9 cellular contexts compared by ENCODE assay signal in genomic region chr16:30032083-30032819, GRCh38. TPM values are rescaled to one million over a fixed set of nuclear protein-coding genes. Genes with fewer than 3 reads are reported as not detected.
A peak's percentile ranks its signal among the peaks of the same experiment; 100 is the strongest.
DNase-seq lines count a peak whose midpoint lies in the region; ATAC-seq and TF ChIP-seq lines count a peak whose summit lies in the region.
"Had no signal": no experiment of that assay in that cellular context is flagged by ENCODE, and none has a peak within 500 bp of the region (broad histone marks: within the 10 kb centered on the region; RNA-seq: fewer than 3 reads in every experiment).

No MANE protein-coding gene starts in this region.

- TF ChIP-seq CTCF in endothelial cell (IDR thresholded peaks at IDR 0.05; ENCODE audit: unreplicated experiment) (peak; percentile 90), upper lobe of right lung (IDR thresholded peaks at IDR 0.05) (peak; percentile 70)

- no peak overlapping the region for H3K27ac ChIP-seq in upper lobe of right lung

- DNase-seq in COR-L47 (lab: John Stamatoyannopoulos, UW) = peak; percentile 73
- DNase-seq in HUDEP-2 (lab: John Stamatoyannopoulos, UW; ENCODE audit: unreplicated experiment in 76 of 76) = peak in 53 of 76 experiments; percentile 8 to 67 (median 35)
- peak; percentile 35 for DNase-seq in NOMO-1 treated with dmso at 0.1 percent for 144 hours (lab: John Stamatoyannopoulos, UW; ENCODE audit: unreplicated experiment)
- peak; percentile 81 for DNase-seq in activated CD8-positive, alpha-beta T cell treated with anti-CD3 and anti-CD28 coated beads, Interleukin-2, amount 10 ng/mL, durations not matched to agents 7 days and 5 days
- peak; percentile 75 for DNase-seq in endothelial cell (ENCODE audit: low spot score)
- peak; percentile 41 to 77 (median 60) for DNase-seq in naive thymus-derived CD8-positive, alpha-beta T cell
- DNase-seq in upper lobe of right lung = no peak

- no peaks in the 10 kb centered on the region for H3K36me3 Mint-ChIP-seq in activated CD8-positive, alpha-beta T cell treated with anti-CD3 and anti-CD28 coated beads, Interleukin-2, amount 10 ng/mL, durations not matched to agents 7 days and 5 days (ENCODE audit: low read depth)
- H3K36me3 Mint-ChIP-seq in endothelial cell (ENCODE audit: low read depth, unreplicated experiment) = peaks cover 3% of the 10 kb centered on the region
- no peaks in the 10 kb centered on the region for H3K36me3 Mint-ChIP-seq in naive thymus-derived CD8-positive, alpha-beta T cell

- CTCF ChIA-PET in activated CD8-positive, alpha-beta T cell treated with anti-CD3 and anti-CD28 coated beads, Interleukin-2, amount 10 ng/mL, durations not matched to agents 7 days and 5 days (lab: Charles Lee) = interaction anchor here (0.6 to 3.4 kb wide), 41 partner anchors 9 to 345 kb away, joined by 3 to 48 read pairs (median 4); partner anchors contain the start of genes ALDOA, C16orf92, HIRIP3 and KCTD13

- no peak overlapping the region for H3K4me3 Mint-ChIP-seq in activated CD8-positive, alpha-beta T cell treated with anti-CD3 and anti-CD28 coated beads, Interleukin-2, amount 10 ng/mL, durations not matched to agents 7 days and 5 days
- peak overlapping the region; percentile 18 for H3K4me3 Mint-ChIP-seq in endothelial cell (ENCODE audit: unreplicated experiment)
- H3K4me3 Mint-ChIP-seq in naive thymus-derived CD8-positive, alpha-beta T cell = peak overlapping the region; percentile 15 to 80 (median 54)

- H3K9me3 ChIP-seq in upper lobe of right lung = no peaks in the 10 kb centered on the region

- intact Hi-C loops in upper lobe of right lung (cut with DNase I) = no loop called here

- POLR2A ChIA-PET in activated CD8-positive, alpha-beta T cell treated with anti-CD3 and anti-CD28 coated beads, Interleukin-2, amount 10 ng/mL, durations not matched to agents 7 days and 5 days (lab: Charles Lee) = no interaction called here
- POLR2A ChIA-PET in naive thymus-derived CD8-positive, alpha-beta T cell (lab: Charles Lee) = interaction anchor here (0.6 to 1.3 kb wide), 6 partner anchors 9 to 358 kb away, joined by 3 to 6 read pairs (median 4); partner anchors contain the start of genes ALDOA and C16orf92

- H3K4me1 ChIP-seq in upper lobe of right lung = peaks cover 5% of the 10 kb centered on the region

- peaks cover 44% of the 10 kb centered on the region for H3K27me3 Mint-ChIP-seq in activated CD8-positive, alpha-beta T cell treated with anti-CD3 and anti-CD28 coated beads, Interleukin-2, amount 10 ng/mL, durations not matched to agents 7 days and 5 days (ENCODE audit: low read depth)
- peaks cover 16% of the 10 kb centered on the region for H3K27me3 Mint-ChIP-seq in endothelial cell (ENCODE audit: unreplicated experiment)
- H3K27me3 Mint-ChIP-seq in naive thymus-derived CD8-positive, alpha-beta T cell = peaks cover 23 to 60% (median 28%) of the 10 kb centered on the region in 5 donors

- peaks cover 15% of the 10 kb centered on the region for H3K4me1 Mint-ChIP-seq in activated CD8-positive, alpha-beta T cell treated with anti-CD3 and anti-CD28 coated beads, Interleukin-2, amount 10 ng/mL, durations not matched to agents 7 days and 5 days (ENCODE audit: low read depth)
- peaks cover 11% of the 10 kb centered on the region for H3K4me1 Mint-ChIP-seq in endothelial cell (ENCODE audit: unreplicated experiment)
- H3K4me1 Mint-ChIP-seq in naive thymus-derived CD8-positive, alpha-beta T cell = peaks cover 7 to 24% (median 13%) of the 10 kb centered on the region in 4 donors

- no peak overlapping the region for H3K27ac Mint-ChIP-seq in activated CD8-positive, alpha-beta T cell treated with anti-CD3 and anti-CD28 coated beads, Interleukin-2, amount 10 ng/mL, durations not matched to agents 7 days and 5 days
- H3K27ac Mint-ChIP-seq in endothelial cell (ENCODE audit: unreplicated experiment) = no peak overlapping the region
- peak overlapping the region in 1 of 10 donors; percentile 36 for H3K27ac Mint-ChIP-seq in naive thymus-derived CD8-positive, alpha-beta T cell

- no peaks in the 10 kb centered on the region for H3K36me3 ChIP-seq in upper lobe of right lung

- no peak overlapping the region for H3K4me3 ChIP-seq in upper lobe of right lung

- H3K27me3 ChIP-seq in upper lobe of right lung = peaks cover 59% of the 10 kb centered on the region

- H3K9me3 Mint-ChIP-seq in activated CD8-positive, alpha-beta T cell treated with anti-CD3 and anti-CD28 coated beads, Interleukin-2, amount 10 ng/mL, durations not matched to agents 7 days and 5 days (ENCODE audit: insufficient read depth) = no peaks in the 10 kb centered on the region
- no peaks in the 10 kb centered on the region for H3K9me3 Mint-ChIP-seq in endothelial cell (ENCODE audit: unreplicated experiment)
- no peaks in the 10 kb centered on the region for H3K9me3 Mint-ChIP-seq in naive thymus-derived CD8-positive, alpha-beta T cell

- peak; percentile 66 for ATAC-seq in activated CD8-positive, alpha-beta T cell treated with anti-CD3 and anti-CD28 coated beads, Interleukin-2, amount 10 ng/mL, durations not matched to agents 7 days and 5 days
- ATAC-seq in naive thymus-derived CD8-positive, alpha-beta T cell = peak; percentile 64 to 72
- ATAC-seq in upper lobe of right lung = peak; percentile 66
- no peak for ATAC-seq in GM18867 (IDR thresholded peaks at IDR 0.05; ENCODE audit: unreplicated experiment)

RNA-seq across cellular contexts. Expression of gene TLCD3B, which starts 1.2 kb away (rescaled TPM):
- total RNA-seq in activated CD8-positive, alpha-beta T cell treated with anti-CD3 and anti-CD28 coated beads, Interleukin-2, amount 10 ng/mL, durations not matched to agents 7 days and 5 days = 1 to 10 TPM; 4.6 TPM
- total RNA-seq in endothelial cell (ENCODE audit: unreplicated experiment) (1.4 TPM), upper lobe of right lung (not detected)
- not detected for total RNA-seq in naive thymus-derived CD8-positive, alpha-beta T cell
- polyA plus RNA-seq in naive thymus-derived CD8-positive, alpha-beta T cell = not detected

RNA-seq across cellular contexts. Expression of gene C16orf92, which starts 9.3 kb away (rescaled TPM):
- not detected for total RNA-seq in activated CD8-positive, alpha-beta T cell treated with anti-CD3 and anti-CD28 coated beads, Interleukin-2, amount 10 ng/mL, durations not matched to agents 7 days and 5 days
- total RNA-seq in endothelial cell (ENCODE audit: unreplicated experiment) = not detected
- not detected for total RNA-seq in naive thymus-derived CD8-positive, alpha-beta T cell
- polyA plus RNA-seq in naive thymus-derived CD8-positive, alpha-beta T cell = not detected
- total RNA-seq in upper lobe of right lung = not detected
- total RNA-seq: T-helper 1 cell treated with Interleukin-12 subunit alpha and Interleukin-12 subunit beta and Interleukin-4 antibody, amounts not matched to agents 30 ng/mL and 1 ng/mL, for 36 hours had no signal

RNA-seq across cellular contexts. Expression of gene DOC2A, which starts 21.4 kb away (rescaled TPM):
- under 1 TPM in 1 of 2 experiments, not detected in 1; 0.34 TPM for total RNA-seq in activated CD8-positive, alpha-beta T cell treated with anti-CD3 and anti-CD28 coated beads, Interleukin-2, amount 10 ng/mL, durations not matched to agents 7 days and 5 days
- 7.4 TPM for total RNA-seq in endothelial cell (ENCODE audit: unreplicated experiment)
- not detected for total RNA-seq in naive thymus-derived CD8-positive, alpha-beta T cell
- polyA plus RNA-seq in naive thymus-derived CD8-positive, alpha-beta T cell = not detected
- total RNA-seq in upper lobe of right lung = 2.6 TPM
- total RNA-seq: T-helper 1 cell treated with Interleukin-12 subunit alpha and Interleukin-12 subunit beta and Interleukin-4 antibody, amounts not matched to agents 30 ng/mL and 1 ng/mL, for 36 hours had no signal

RNA-seq across cellular contexts. Expression of gene ALDOA, which starts 33.3 kb away (rescaled TPM):
- 1,000 to 10,000 TPM; 1,738 to 1,843 TPM for total RNA-seq in activated CD8-positive, alpha-beta T cell treated with anti-CD3 and anti-CD28 coated beads, Interleukin-2, amount 10 ng/mL, durations not matched to agents 7 days and 5 days
- total RNA-seq in endothelial cell (ENCODE audit: unreplicated experiment) (551 TPM), upper lobe of right lung (689 TPM)
- total RNA-seq in naive thymus-derived CD8-positive, alpha-beta T cell = 100 to 1,000 TPM; 580 to 594 TPM
- 1,000 to 10,000 TPM in 1 of 3 donors, 100 to 1,000 TPM in 2; 798 to 1,176 (median 994) TPM for polyA plus RNA-seq in naive thymus-derived CD8-positive, alpha-beta T cell

RNA-seq across cellular contexts. Expression of gene INO80E, which starts 36.2 kb away (rescaled TPM):
- 100 to 1,000 TPM; 104 to 117 TPM for total RNA-seq in activated CD8-positive, alpha-beta T cell treated with anti-CD3 and anti-CD28 coated beads, Interleukin-2, amount 10 ng/mL, durations not matched to agents 7 days and 5 days
- total RNA-seq in endothelial cell (ENCODE audit: unreplicated experiment) (94.4 TPM), upper lobe of right lung (65.3 TPM)
- total RNA-seq in naive thymus-derived CD8-positive, alpha-beta T cell = 100 to 1,000 TPM; 107 to 115 TPM
- polyA plus RNA-seq in naive thymus-derived CD8-positive, alpha-beta T cell = 1 to 10 TPM; 6.5 to 8.9 (median 7.6) TPM
